In genomic region chr20:7540923-7541322, GRCh38 we compare ENCODE assay signal across 21 cellular contexts.
A peak's percentile ranks its signal among the peaks of the same experiment; 100 is the strongest.
DNase-seq lines count a peak whose midpoint lies in the region; ATAC-seq and TF ChIP-seq lines count a peak whose summit lies in the region.
"Had no signal": no experiment of that assay in that cellular context is flagged by ENCODE, and none has a peak within 500 bp of the region (broad histone marks: within the 10 kb centered on the region; RNA-seq: fewer than 3 reads in every experiment).

No MANE protein-coding gene starts in this region.

- peak overlapping the region; percentile 49 for H2BK20ac ChIP-seq in H9 (ENCODE audit: low read depth, low read length, poor library complexity, severe bottlenecking)

- no peaks in the 10 kb centered on the region for H3K9me3 ChIP-seq in H9 (ENCODE audit: control insufficient read depth, low read depth, low read length)
- no peaks in the 10 kb centered on the region for H3K9me3 ChIP-seq in mammary epithelial cell (replicated peaks; ENCODE audit: insufficient read depth, low read length)

- no peaks in the 10 kb centered on the region for H3K4me1 Mint-ChIP-seq in H9

- H2AK5ac ChIP-seq in H9 (ENCODE audit: insufficient read length, low read length) = no peak overlapping the region

- H3K56ac ChIP-seq in H9 (ENCODE audit: insufficient read length, low read depth, low read length) = no peak overlapping the region

- H3K79me2 ChIP-seq in H9 (ENCODE audit: insufficient read depth, low read length) = no peaks in the 10 kb centered on the region
- no peaks in the 10 kb centered on the region for H3K79me2 ChIP-seq in mammary epithelial cell (ENCODE audit: insufficient read depth, low read length)

- dilution Hi-C loops in mammary epithelial cell (cut with HindIII; ENCODE audit: low sequenced_read_pairs) = no loop called here

- H3K4me3 Mint-ChIP-seq in H9 = no peak overlapping the region
- H3K4me3 Mint-ChIP-seq: CD8-positive, alpha-beta T cell had no signal

- no peaks in the 10 kb centered on the region for H3K79me1 ChIP-seq in H9 (ENCODE audit: insufficient read depth, low read depth, low read length, poor library complexity, severe bottlenecking)

- no peak overlapping the region for H3K4ac ChIP-seq in H9 (ENCODE audit: low read depth, low read length)

- H3T11ph ChIP-seq in H9 (ENCODE audit: low read length) = no peak overlapping the region

- H3K36me3 Mint-ChIP-seq in H9 (ENCODE audit: insufficient read depth in 1 of 3, low read depth in 3 of 3) = no peaks in the 10 kb centered on the region
- H3K36me3 Mint-ChIP-seq: CD8-positive, alpha-beta T cell had no signal

- no peaks in the 10 kb centered on the region for H3K27me3 Mint-ChIP-seq in H9 (ENCODE audit: low read depth)

- H3K9ac ChIP-seq in H9 (ENCODE audit: extremely low read depth, insufficient read length, low read length) (no peak overlapping the region), mammary epithelial cell (ENCODE audit: insufficient read depth, low read length) (no peak overlapping the region)

- H3K18ac ChIP-seq in H9 (ENCODE audit: insufficient read length, low read depth, low read length) = no peak overlapping the region

- H4K20me1 ChIP-seq in H9 (ENCODE audit: control insufficient read depth, insufficient read depth, insufficient read length) (no peaks in the 10 kb centered on the region), mammary epithelial cell (ENCODE audit: insufficient read depth, low read length) (no peaks in the 10 kb centered on the region)

- no peak overlapping the region for H2BK120ac ChIP-seq in H9 (ENCODE audit: low read depth, low read length, poor library complexity, severe bottlenecking)

- CTCF ChIA-PET in mammary epithelial cell (lab: Charles Lee; ENCODE audit: low non-redundant PET) = no interaction called here

- DNase-seq in H9 (no peak), mammary epithelial cell (peak; percentile 50), fibroblast of gingiva (ENCODE audit: low read depth) (peak; percentile 6), left lobe of liver (ENCODE audit: low spot score) (peak; percentile 76), NCI-H2081 treated with DMSO at 0.1 percent for 48 hours (lab: John Stamatoyannopoulos, UW) (no peak), EL (no peak)
- DNase-seq: AML-193; C1 segment of cervical spinal cord; CD8-positive, alpha-beta T cell; DND-41; KBM-7; NCI-H1092 treated with DMSO at 0.1 percent for 48 hours; NCI-H1436 treated with DMSO at 0.1 percent for 48 hours; NCI-H1930; NCI-H446; NCI-H526 treated with DMSO at 0.1 percent for 48 hours; PC-3; SHP77 had no signal

- no peak overlapping the region for H2AFZ ChIP-seq in H9 (ENCODE audit: low read length)
- peak overlapping the region; percentile 50 for H2AFZ ChIP-seq in mammary epithelial cell (ENCODE audit: low read depth, low read length)

- WGBS in H9 (ENCODE audit: extremely low coverage, insufficient read length, low lambda C conversion rate) = no CpG with 5 or more reads among the region's 2 CpGs
- 78% methylated on average over 2 of the region's 2 CpGs for WGBS in mammary epithelial cell (ENCODE audit: low coverage, missing lambda C conversion rate)

- H2BK15ac ChIP-seq in H9 (ENCODE audit: low read depth, low read length) = no peak overlapping the region

- H4K8ac ChIP-seq in H9 (replicated peaks; ENCODE audit: insufficient read length, low read depth, low read length) = no peak overlapping the region

- no peak overlapping the region for H4K91ac ChIP-seq in H9 (ENCODE audit: insufficient read length, low read depth, low read length)

- H3K23me2 ChIP-seq in H9 (ENCODE audit: insufficient read length, low read depth, low read length, poor library complexity, severe bottlenecking) = no peaks in the 10 kb centered on the region

- BruUV-seq in mammary epithelial cell (replicated peaks; lab: Mats Ljungman, UMichigan) = no TSS peak

- H2BK12ac ChIP-seq in H9 (ENCODE audit: insufficient read length, low read depth, low read length) = no peak overlapping the region

- TF ChIP-seq POLR2A in GM18505 (IDR thresholded peaks at IDR 0.05; ENCODE audit: borderline replicate concordance, extremely low read depth, insufficient read depth, insufficient read length) = no peak

- H4K5ac ChIP-seq in H9 (ENCODE audit: insufficient read length, low read depth, low read length) = no peak overlapping the region

- intact Hi-C loops in mammary epithelial cell (cut with micrococcal nuclease) = no loop called here

- H3K4me1 ChIP-seq in H9 (ENCODE audit: insufficient read depth, low read length) (no peaks in the 10 kb centered on the region), mammary epithelial cell (ENCODE audit: insufficient read depth, low read length) (peaks cover 9% of the 10 kb centered on the region)

- in situ Hi-C loops in mammary epithelial cell (cut with MboI; ENCODE audit: low sequenced_read_pairs in 2 of 2) = no loop called here

- H3K23ac ChIP-seq in H9 (ENCODE audit: insufficient read length, low read depth, low read length) = no peak overlapping the region

- no peak overlapping the region for H2BK5ac ChIP-seq in H9 (ENCODE audit: insufficient read length, low read length)

- H3K36me3 ChIP-seq in mammary epithelial cell (ENCODE audit: insufficient read depth, low read length) = no peaks in the 10 kb centered on the region

- H3K27me3 ChIP-seq in H9 (ENCODE audit: insufficient read depth, low read length) = no peaks in the 10 kb centered on the region
- H3K27me3 ChIP-seq in mammary epithelial cell (ENCODE audit: insufficient read depth, low read length) = no peaks in the 10 kb centered on the region

- no peak overlapping the region for H3K27ac Mint-ChIP-seq in H9
- H3K27ac Mint-ChIP-seq: CD8-positive, alpha-beta T cell had no signal

- H3K14ac ChIP-seq in H9 (ENCODE audit: insufficient read depth, low read length) = no peak overlapping the region

- H3K4me3 ChIP-seq in mammary epithelial cell (replicated peaks in 1 of 3; ENCODE audit: insufficient read depth in 1 of 3, low read depth in 2 of 3, low read length in 3 of 3) = no peak overlapping the region
- H3K4me3 ChIP-seq: SK-N-MC had no signal

- peak; percentile 94 for ATAC-seq in left lobe of liver
- no peak for ATAC-seq in HG03520 (IDR thresholded peaks at IDR 0.05; ENCODE audit: unreplicated experiment)
- no peak for ATAC-seq in GM18505 (IDR thresholded peaks at IDR 0.05; ENCODE audit: unreplicated experiment)
- ATAC-seq: CD8-positive, alpha-beta T cell; PC-3 had no signal

- H3K27ac ChIP-seq in H9 (ENCODE audit: insufficient read length, low read depth, low read length) (no peak overlapping the region), mammary epithelial cell (ENCODE audit: insufficient read depth, low read depth, low read length) (no peak overlapping the region)
- H3K27ac ChIP-seq: SK-N-MC had no signal

- no peaks in the 10 kb centered on the region for H3K9me3 Mint-ChIP-seq in H9

- H3K4me2 ChIP-seq in H9 (ENCODE audit: insufficient read depth, insufficient read length, low read length) (no peak overlapping the region), mammary epithelial cell (ENCODE audit: insufficient read depth, low read depth, low read length) (no peak overlapping the region)

- TF ChIP-seq CTCF in H9 (conservative IDR thresholded peaks at IDR 0.05) (no peak), mammary epithelial cell (conservative IDR thresholded peaks at IDR 0.05 in 1 of 2, IDR thresholded peaks at IDR 0.05 in 1 of 2; ENCODE audit: extremely low read depth in 1 of 2, insufficient read depth in 1 of 2, low read depth in 1 of 2, low read length in 2 of 2) (no peak)

Comparison
In these comparisons a context has a peak if more than half of its experiments do, and no peak if none do; other contexts are left out.
1. DNase-seq: peak in mammary epithelial cell (single experiment), fibroblast of gingiva (single experiment) and left lobe of liver (single experiment); none in H9 (single experiment), NCI-H2081 treated with DMSO at 0.1 percent for 48 hours (single experiment) and EL (single experiment).